Comparison of ENCODE assay signal across 1 cellular context in the genomic region with DNA sequence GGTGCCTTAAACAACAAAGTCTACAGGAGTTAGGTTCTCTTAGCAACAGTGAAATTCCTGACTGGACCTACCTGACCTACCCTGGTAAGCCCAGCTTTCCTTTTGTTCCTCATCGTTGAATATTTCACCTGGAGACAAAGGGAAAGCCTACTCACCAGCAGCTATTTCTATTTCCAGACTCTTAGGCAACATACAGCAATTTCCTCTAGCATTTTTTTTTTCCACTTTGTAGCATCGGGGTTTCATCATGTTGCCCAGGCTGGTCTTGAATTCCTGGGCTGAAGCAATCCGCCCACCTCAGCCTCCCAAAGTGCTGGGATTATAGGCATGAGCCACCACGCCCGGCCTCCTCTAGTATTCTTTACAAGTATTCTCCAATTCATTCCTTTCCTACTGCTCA.
TF ChIP-seq lines count a peak whose summit lies in the region.

No MANE protein-coding gene starts in this region.

TF ChIP-seq in GM23338, 12 proteins besides CTCF, POLR2A, EP300 and RAD21 (continued from another document):
- TF ChIP-seq ZNF462 (CRISPR knock-in tag; IDR thresholded peaks at IDR 0.05) (no peak), ZNF331 (CRISPR knock-in tag; IDR thresholded peaks at IDR 0.05; ENCODE audit: low read depth) (no peak), ETS1 (IDR thresholded peaks at IDR 0.05) (no peak), NANOG (IDR thresholded peaks at IDR 0.05; ENCODE audit: borderline replicate concordance) (no peak)
